ENCODE assay signal across 10 cellular contexts in genomic region chr1:20343149-20343936, GRCh38. TPM values are rescaled to one million over a fixed set of nuclear protein-coding genes. Genes with fewer than 3 reads are reported as not detected.
DNase-seq lines count a peak whose midpoint lies in the region; ATAC-seq and TF ChIP-seq lines count a peak whose summit lies in the region.
"Had no signal": no experiment of that assay in that cellular context is flagged by ENCODE, and none has a peak within 500 bp of the region (broad histone marks: within the 10 kb centered on the region; RNA-seq: fewer than 3 reads in every experiment).

No MANE protein-coding gene starts in this region.

- H3K27me3 ChIP-seq in NT2/D1 (ENCODE audit: insufficient read depth, insufficient read length): peaks cover 7% of the 10 kb centered on the region
- H3K27me3 ChIP-seq in esophagus squamous epithelium: peaks cover 0 to 49% (median 0%) of the 10 kb centered on the region in 4 donors
- H3K27me3 ChIP-seq in ovary: no peaks in the 10 kb centered on the region

- no peak for TF ChIP-seq EP300 in ovary (IDR thresholded peaks at IDR 0.05)

- WGBS in esophagus squamous epithelium, 2 donors: 0% methylated on average over 1 of the region's 59 CpGs; no CpG with 5 or more reads in 1 of the 2 donors
- 3 to 8% (median 5%) methylated on average over 28 to 59 of the region's 59 CpGs for WGBS in ovary, 3 donors

- TF ChIP-seq POLR2A in esophagus squamous epithelium (IDR thresholded peaks at IDR 0.05): no peak
- TF ChIP-seq POLR2A in ovary (IDR thresholded peaks at IDR 0.05): no peak

- TF ChIP-seq CTCF in esophagus squamous epithelium (IDR thresholded peaks at IDR 0.05) (no peak), ovary (IDR thresholded peaks at IDR 0.05) (no peak)

- intact Hi-C loops in esophagus squamous epithelium (cut with DNase I) (no loop called here), ovary (cut with DNase I) (no loop called here)

- H3K36me3 ChIP-seq in NT2/D1 (ENCODE audit: insufficient read depth, insufficient read length, low read length) (no peaks in the 10 kb centered on the region), esophagus squamous epithelium (no peaks in the 10 kb centered on the region), ovary (no peaks in the 10 kb centered on the region)

- H3K4me3 ChIP-seq in NT2/D1 (ENCODE audit: insufficient read length, low read depth): peak overlapping the region; percentile 57
- peak overlapping the region in 3 of 4 donors; percentile 8 to 52 (median 26) for H3K4me3 ChIP-seq in esophagus squamous epithelium
- H3K4me3 ChIP-seq in ovary: peak overlapping the region; percentile 10

- H3K27ac ChIP-seq in esophagus squamous epithelium (no peak overlapping the region), ovary (no peak overlapping the region)
- H3K27ac ChIP-seq: HL-60 had no signal

- DNase-seq in DMS114 treated with DMSO at 0.1 percent for 48 hours (lab: John Stamatoyannopoulos, UW; ENCODE audit: unreplicated experiment): peak; percentile 42
- peak; percentile 33 for DNase-seq in NT2/D1 (ENCODE audit: low read depth, low spot score)
- no peak for DNase-seq in esophagus squamous epithelium (lab: John Stamatoyannopoulos, UW)
- peak; percentile 73 to 85 (median 79) for DNase-seq in ovary
- no peak for DNase-seq in DMS79 treated with DMSO at 0.1 percent for 48 hours (lab: John Stamatoyannopoulos, UW)
- DNase-seq in SK-N-DZ (ENCODE audit: low spot score): no peak

- no peak for ATAC-seq in HG02678 (IDR thresholded peaks at IDR 0.05; ENCODE audit: unreplicated experiment)
- no peak for ATAC-seq in GM21737 (IDR thresholded peaks at IDR 0.05; ENCODE audit: unreplicated experiment)

- H3K4me1 ChIP-seq in NT2/D1 (ENCODE audit: insufficient read depth, insufficient read length) (peaks cover 4% of the 10 kb centered on the region), esophagus squamous epithelium (peaks cover 0 to 14% (median 4%) of the 10 kb centered on the region in 3 donors), ovary (ENCODE audit: insufficient read depth) (peaks cover 2% of the 10 kb centered on the region)

- peak overlapping the region; percentile 66 for H3K9ac ChIP-seq in NT2/D1 (ENCODE audit: insufficient read length, low read depth)

- H3K9me3 ChIP-seq in NT2/D1 (ENCODE audit: insufficient read depth, low read length) (no peaks in the 10 kb centered on the region), esophagus squamous epithelium (peaks cover 0 to 8% (median 0%) of the 10 kb centered on the region in 3 donors), ovary (peaks cover 0 to 2% of the 10 kb centered on the region in 2 donors)

RNA-seq across cellular contexts. Expression of gene VWA5B1, which starts 52.7 kb away (rescaled TPM):
- not detected for total RNA-seq in esophagus squamous epithelium
- total RNA-seq in ovary: 1 to 10 TPM in 1 of 7 donors, under 1 TPM in 3, not detected in 3; 0.10 to 1.5 (median 0.21) TPM
- not detected for polyA plus RNA-seq in ovary
- not detected in 2 replicates for polyA plus RNA-seq in SK-N-DZ (2014; cell fraction: cytosol; rRNA removed)
- not detected in 2 replicates for polyA plus RNA-seq in SK-N-DZ (2014; cell fraction: nucleus; rRNA removed)
- total RNA-seq: lung microvascular endothelial cell had no signal

Comparison
In these comparisons a context has a peak if more than half of its experiments do, and no peak if none do; other contexts are left out.
1. DNase-seq: peak in DMS114 treated with DMSO at 0.1 percent for 48 hours (single experiment), NT2/D1 (single experiment) and ovary (5 of 5); none in esophagus squamous epithelium (single experiment), DMS79 treated with DMSO at 0.1 percent for 48 hours (single experiment) and SK-N-DZ (single experiment).
2. Peak in every context shown above with its lines, with median percentiles within 50 percentile points of each other: H3K4me3 ChIP-seq.